In the genomic region with DNA sequence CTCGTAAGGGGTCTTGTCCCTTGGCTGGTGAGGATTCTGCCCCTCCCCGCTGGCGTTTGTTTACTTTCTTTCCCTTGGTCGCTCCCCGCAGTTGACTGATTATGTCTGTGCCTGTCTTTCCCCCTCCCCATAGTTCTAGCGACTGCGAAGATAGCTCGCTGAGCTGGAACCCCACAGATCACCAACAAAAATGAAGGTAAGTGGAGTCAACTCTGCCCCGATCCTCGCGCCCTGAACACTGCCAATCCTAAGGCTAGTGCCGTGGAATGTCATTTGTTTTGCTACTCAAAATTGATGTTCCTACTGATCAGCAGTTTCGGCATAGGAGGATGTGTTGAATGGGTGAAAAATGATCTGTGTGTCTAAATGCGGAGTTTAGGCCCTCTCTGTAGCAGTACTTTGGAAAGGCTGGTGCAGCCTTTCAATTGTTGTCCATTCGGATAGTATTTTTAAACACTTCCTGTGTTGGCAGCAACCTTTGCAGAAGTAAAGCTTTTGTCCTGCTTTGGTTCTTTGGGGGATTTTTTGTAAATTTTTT, we compare ENCODE assay signal across 8 cellular contexts. TPM values are rescaled to one million over a fixed set of nuclear protein-coding genes. Genes with fewer than 3 reads are reported as not detected.
DNase-seq lines count a peak whose midpoint lies in the region; TF ChIP-seq lines count a peak whose summit lies in the region.

No MANE protein-coding gene starts in this region.

- WGBS in smooth muscle cell (ENCODE audit: low lambda C conversion rate) = 3% methylated on average over 15 of the region's 15 CpGs

- H3K4me3 Mint-ChIP-seq in Calu3 (ENCODE audit: low read depth, unreplicated experiment) = no peak overlapping the region

- H3K27ac ChIP-seq in iPS-20b (ENCODE audit: low read length) = no peak overlapping the region
- peak overlapping the region; percentile 41 for H3K27ac ChIP-seq in smooth muscle cell (ENCODE audit: low read depth)

- no peaks in the 10 kb centered on the region for H3K4me1 Mint-ChIP-seq in Calu3 (ENCODE audit: low read depth, unreplicated experiment)

- H3K27me3 Mint-ChIP-seq in Calu3 (ENCODE audit: unreplicated experiment) = no peaks in the 10 kb centered on the region

- no peaks in the 10 kb centered on the region for H3K9me3 Mint-ChIP-seq in Calu3 (ENCODE audit: low read depth, unreplicated experiment)

- H3K9me3 ChIP-seq in adipocyte (ENCODE audit: control insufficient read depth, low read length) = no peaks in the 10 kb centered on the region
- no peaks in the 10 kb centered on the region for H3K9me3 ChIP-seq in iPS-20b (ENCODE audit: insufficient read depth, low read depth, low read length)
- H3K9me3 ChIP-seq in smooth muscle cell (replicated peaks; ENCODE audit: low read depth) = no peaks in the 10 kb centered on the region

- H3K27ac Mint-ChIP-seq in Calu3 (ENCODE audit: unreplicated experiment) = peak overlapping the region; percentile 84

- H3F3A ChIP-seq in smooth muscle cell (ENCODE audit: low read depth) = no peaks in the 10 kb centered on the region

- H3K4me1 ChIP-seq in adipocyte (ENCODE audit: control insufficient read depth, insufficient read depth, low read length) (peaks cover 17% of the 10 kb centered on the region), iPS-20b (ENCODE audit: insufficient read depth, low read length) (peaks cover 5% of the 10 kb centered on the region; the same call in 1 of the 2 replicates), smooth muscle cell (ENCODE audit: low read depth) (peaks cover 9% of the 10 kb centered on the region)

- peak overlapping the region; percentile 99 for H3K4me3 ChIP-seq in Jurkat, Clone E6-1 (ENCODE audit: low read length)
- H3K4me3 ChIP-seq in adipocyte (ENCODE audit: low read length) (peak overlapping the region; percentile 94), iPS-20b (ENCODE audit: low read length) (peak overlapping the region; percentile 94), smooth muscle cell (peak overlapping the region; percentile 98)

- peaks cover 32% of the 10 kb centered on the region for H3K36me3 Mint-ChIP-seq in Calu3 (ENCODE audit: insufficient read depth, unreplicated experiment)

- BruUV-seq in Calu3 (replicated peaks; lab: Mats Ljungman, UMichigan) = no TSS peak

- H3K79me2 ChIP-seq in smooth muscle cell (ENCODE audit: low read depth) = peaks cover 76% of the 10 kb centered on the region

- peak overlapping the region; percentile 94 for H3K9ac ChIP-seq in adipocyte (ENCODE audit: low read length)
- peak overlapping the region; percentile 75; the same call in 1 of the 2 replicates for H3K9ac ChIP-seq in iPS-20b (ENCODE audit: low read depth, low read length)
- peak overlapping the region; percentile 76 for H3K9ac ChIP-seq in smooth muscle cell (ENCODE audit: low read depth)

- peaks cover 28% of the 10 kb centered on the region for H4K20me1 ChIP-seq in smooth muscle cell (ENCODE audit: low read depth)

- CTCF ChIA-PET in Calu3 (lab: Charles Lee) = no interaction called here

- H3K36me3 ChIP-seq in adipocyte (ENCODE audit: control insufficient read depth, insufficient read depth, low read length, severe bottlenecking) = peaks cover 34% of the 10 kb centered on the region
- H3K36me3 ChIP-seq in iPS-20b (ENCODE audit: insufficient read depth, low read depth, low read length) = peaks cover 33% of the 10 kb centered on the region
- no peaks in the 10 kb centered on the region for H3K36me3 ChIP-seq in smooth muscle cell (ENCODE audit: low read depth)

- TF ChIP-seq CTCF in Calu3 (IDR thresholded peaks at IDR 0.05; ENCODE audit: unreplicated experiment) (no peak), smooth muscle cell (IDR thresholded peaks at IDR 0.05; ENCODE audit: borderline replicate concordance, insufficient read depth, poor library complexity, severe bottlenecking) (no peak)

- H3K4me2 ChIP-seq in smooth muscle cell = peak overlapping the region; percentile 91

- intact Hi-C loops in Calu3 (cut with micrococcal nuclease; ENCODE audit: unreplicated experiment) = loop anchor here (5.0 kb wide), 1 partner anchor 57 kb away; a partner anchor contains a TSS

- H3K27me3 ChIP-seq in adipocyte (replicated peaks; ENCODE audit: control insufficient read depth, insufficient read depth, low read length) (no peaks in the 10 kb centered on the region), iPS-20b (ENCODE audit: insufficient read depth, low read length) (no peaks in the 10 kb centered on the region), smooth muscle cell (ENCODE audit: low read depth) (no peaks in the 10 kb centered on the region)

- peak overlapping the region; percentile 77 for H2AFZ ChIP-seq in smooth muscle cell (ENCODE audit: low read depth)

- DNase-seq in Calu3 (peak; percentile 10), adipocyte (ENCODE audit: low read depth) (peak; percentile 47), smooth muscle cell (lab: John Stamatoyannopoulos, UW; ENCODE audit: unreplicated experiment) (no peak), NCI-H1092 treated with DMSO at 0.1 percent for 48 hours (lab: John Stamatoyannopoulos, UW) (no peak), SHP77 treated with DMSO at 0.1 percent for 48 hours (lab: John Stamatoyannopoulos, UW) (no peak), NCI-H510A (lab: John Stamatoyannopoulos, UW) (no peak)
- DNase-seq in Jurkat, Clone E6-1 (ENCODE audit: low read depth, low spot score) = no peak

RNA-seq across cellular contexts. Expression of a gene that starts 1.4 kb away (rescaled TPM):
- total RNA-seq in Calu3 (2022) (24.9 and 26.7 TPM in 2 replicates), smooth muscle cell (14.1 and 14.6 TPM in 2 replicates)
- polyA plus RNA-seq in Jurkat, Clone E6-1 (2012; ENCODE audit: insufficient read depth, insufficient read length) = 20.1 TPM
- polyA plus RNA-seq in smooth muscle cell = 18.4 and 24.9 TPM in 2 replicates

RNA-seq across cellular contexts. Expression of a gene that starts 55.1 kb away (rescaled TPM):
- total RNA-seq in Calu3 (2022) (222 and 260 TPM in 2 replicates), smooth muscle cell (133 and 139 TPM in 2 replicates)
- 348 TPM for polyA plus RNA-seq in Jurkat, Clone E6-1 (2012; ENCODE audit: insufficient read depth, insufficient read length)
- 181 and 189 TPM in 2 replicates for polyA plus RNA-seq in smooth muscle cell

Comparison
In these comparisons a context has a peak if more than half of its experiments do, and no peak if none do; other contexts are left out.
1. DNase-seq: peak in Calu3 (single experiment) and adipocyte (single experiment); none in Jurkat, Clone E6-1 (single experiment), smooth muscle cell (single experiment), NCI-H1092 treated with DMSO at 0.1 percent for 48 hours (single experiment), SHP77 treated with DMSO at 0.1 percent for 48 hours (single experiment) and NCI-H510A (single experiment).
2. Peak in every context shown above with its lines, with median percentiles within 50 percentile points of each other: H3K4me3 ChIP-seq and H3K9ac ChIP-seq.